In genomic region chr15:69224383-69224782, GRCh38 we compare ENCODE assay signal across 16 cellular contexts.
DNase-seq lines count a peak whose midpoint lies in the region; ATAC-seq, FAIRE-seq and TF ChIP-seq lines count a peak whose summit lies in the region.
"Had no signal": no experiment of that assay in that cellular context is flagged by ENCODE, and none has a peak within 500 bp of the region (broad histone marks: within the 10 kb centered on the region; RNA-seq: fewer than 3 reads in every experiment).

No MANE protein-coding gene starts in this region.

- H3K27me3 ChIP-seq in right atrium auricular region (no peaks in the 10 kb centered on the region), lower lobe of right lung (ENCODE audit: low read depth) (no peaks in the 10 kb centered on the region)

- H3K27ac ChIP-seq in right atrium auricular region (no peak overlapping the region), lower lobe of right lung (no peak overlapping the region)

- FAIRE-seq in H54 (lab: Jason Lieb, UNC): no peak
- FAIRE-seq: colon, frontal cortex had no signal

- H3K9me3 ChIP-seq in right atrium auricular region (peaks cover 0 to 17% of the 10 kb centered on the region in 2 donors), lower lobe of right lung (peaks cover 12% of the 10 kb centered on the region)

- TF ChIP-seq POLR2A in H54 (IDR thresholded peaks at IDR 0.05; ENCODE audit: low read depth, low read length): no peak

- no peak overlapping the region for H3K4me3 ChIP-seq in right atrium auricular region
- H3K4me3 ChIP-seq in fibroblast of mammary gland (ENCODE audit: control insufficient read depth, low read depth, low read length): no peak overlapping the region
- no peak overlapping the region for H3K4me3 ChIP-seq in lower lobe of right lung

- ATAC-seq in left ventricle myocardium superior: peak; percentile 27
- ATAC-seq in lower lobe of right lung: peak; percentile 50 to 52
- ATAC-seq in GM21390 (IDR thresholded peaks at IDR 0.05; ENCODE audit: unreplicated experiment): no peak
- ATAC-seq: PC-3 had no signal

- no peaks in the 10 kb centered on the region for H3K36me3 ChIP-seq in right atrium auricular region
- H3K36me3 ChIP-seq in lower lobe of right lung: no peaks in the 10 kb centered on the region

- TF ChIP-seq CTCF in right atrium auricular region (IDR thresholded peaks at IDR 0.05): no peak
- TF ChIP-seq CTCF in fibroblast of mammary gland (conservative IDR thresholded peaks at IDR 0.05; ENCODE audit: control insufficient read depth, insufficient read depth, low read depth, low read length): no peak
- no peak for TF ChIP-seq CTCF in lower lobe of right lung (IDR thresholded peaks at IDR 0.05)

- H3K4me1 ChIP-seq in right atrium auricular region: no peaks in the 10 kb centered on the region
- H3K4me1 ChIP-seq in lower lobe of right lung: no peaks in the 10 kb centered on the region

- intact Hi-C loops in left ventricle myocardium superior (cut with micrococcal nuclease): loop anchor here (10.0 kb wide), 2 partner anchors 60 to 160 kb away; partner anchors contain the start of gene GLCE
- intact Hi-C loops in lower lobe of right lung (cut with DNase I): no loop called here

- DNase-seq in left ventricle myocardium superior (no peak), right atrium auricular region (ENCODE audit: low spot score) (no peak), fibroblast of mammary gland (ENCODE audit: low read depth) (peak; percentile 0), lower lobe of right lung (no peak), H54 (ENCODE audit: insufficient read length, low spot score) (no peak), GDM1 (lab: John Stamatoyannopoulos, UW) (no peak), NCI-H510A treated with DMSO at 0.1 percent for 48 hours (lab: John Stamatoyannopoulos, UW) (no peak)
- DNase-seq: activated CD4-positive, alpha-beta T cell treated with anti-CD3 and anti-CD28 coated beads for 48 hours; aorta; DMS79 treated with DMSO at 0.1 percent for 48 hours; NCI-H2029 treated with DMSO at 0.1 percent for 48 hours; PC-3; stimulated activated naive CD4-positive, alpha-beta T cell treated with Interleukin-2 at 50 U/mL for 16 hours had no signal
